In genomic region chr14:75063491-75064204, GRCh38 we compare ENCODE assay signal across 8 cellular contexts. TPM values are rescaled to one million over a fixed set of nuclear protein-coding genes. Genes with fewer than 3 reads are reported as not detected.
DNase-seq lines count a peak whose midpoint lies in the region; ATAC-seq, FAIRE-seq and TF ChIP-seq lines count a peak whose summit lies in the region.

ACYP1 (minus strand) TSS chr14:75064024; CDS start chr14:75063553, 471 bp downstream.

- no peak for FAIRE-seq in bronchial epithelial cell (lab: Jason Lieb, UNC)

- no peaks in the 10 kb centered on the region for H3K27me3 ChIP-seq in bronchial epithelial cell (ENCODE audit: control insufficient read depth, insufficient read depth, low read length)
- H3K27me3 ChIP-seq in spleen (replicated peaks in 1 of 7) = no peaks in the 10 kb centered on the region

- no peaks in the 10 kb centered on the region for H3K9me3 ChIP-seq in spleen

- TF ChIP-seq POLR2A in GM18951 (IDR thresholded peaks at IDR 0.05; ENCODE audit: extremely low read depth, insufficient read depth, insufficient read length) (peak; percentile 75), spleen (IDR thresholded peaks at IDR 0.05) (no peak)

- H3K27ac ChIP-seq in spleen = peak within 1 kb of the TSS; percentile 58 to 89 (median 78)

- DNase-seq in AG08395 (ENCODE audit: low spot score) (peak; percentile 97), NCI-H2227 treated with DMSO at 0.1 percent for 48 hours (lab: John Stamatoyannopoulos, UW) (peak; percentile 93), bronchial epithelial cell (ENCODE audit: low read depth) (peak; percentile 75), iPS-NIHi11 (ENCODE audit: low spot score) (peak; percentile 92), spleen (peak; percentile 94)

- 0 to 2% (median 0%) methylated on average over 17 to 34 of the region's 34 CpGs for WGBS in spleen, 5 donors

- H3K4me1 ChIP-seq in spleen = peaks cover 8 to 38% (median 29%) of the 10 kb centered on the region in 6 donors

- in situ Hi-C loops in GM18951 (cut with MboI; ENCODE audit: low sequenced_read_pairs, unreplicated experiment) = no loop called here

- ATAC-seq in HG03175 (IDR thresholded peaks at IDR 0.05; ENCODE audit: unreplicated experiment) = peak; percentile 98

- TF ChIP-seq CTCF in WI38 (IDR thresholded peaks at IDR 0.05; ENCODE audit: low read depth, low read length) (no peak), bronchial epithelial cell (IDR thresholded peaks at IDR 0.05; ENCODE audit: insufficient read depth, low read length, severe bottlenecking) (no peak), spleen (IDR thresholded peaks at IDR 0.05 in 8 of 11, conservative IDR thresholded peaks at IDR 0.05 in 3 of 11) (no peak)

- intact Hi-C loops in spleen (cut with DNase I; ENCODE audit: low total_unique reads) = no loop called here

- H3K36me3 ChIP-seq in bronchial epithelial cell (ENCODE audit: control insufficient read depth, insufficient read depth, low read length) (no peaks in the 10 kb centered on the region), spleen (peaks cover 0 to 3% (median 0%) of the 10 kb centered on the region in 6 donors)

- H3K4me3 ChIP-seq in WI38 (ENCODE audit: low read depth, low read length) (peak within 1 kb of the TSS; percentile 94), bronchial epithelial cell (ENCODE audit: low read depth, low read length) (peak within 1 kb of the TSS; percentile 76), spleen (peak within 1 kb of the TSS; percentile 60 to 95 (median 82))

RNA-seq across cellular contexts. Expression of gene ACYP1, which starts in this region (rescaled TPM):
- total RNA-seq in bronchial epithelial cell (4.5 and 9.9 TPM in 2 replicates), spleen (10 to 100 TPM in 6 of 7 donors, 1 to 10 TPM in 1; 6.8 to 27.7 (median 15.8) TPM)
- 10 to 100 TPM; 20.2 to 24.1 (median 21.3) TPM for polyA plus RNA-seq in spleen

Comparison
In these comparisons a context has a peak if more than half of its experiments do, and no peak if none do; other contexts are left out.
1. Peak in every context shown above with its lines: DNase-seq, ATAC-seq, H3K4me3 ChIP-seq and H3K27ac ChIP-seq.